Comparison of ENCODE assay signal across 18 cellular contexts in the genomic region with DNA sequence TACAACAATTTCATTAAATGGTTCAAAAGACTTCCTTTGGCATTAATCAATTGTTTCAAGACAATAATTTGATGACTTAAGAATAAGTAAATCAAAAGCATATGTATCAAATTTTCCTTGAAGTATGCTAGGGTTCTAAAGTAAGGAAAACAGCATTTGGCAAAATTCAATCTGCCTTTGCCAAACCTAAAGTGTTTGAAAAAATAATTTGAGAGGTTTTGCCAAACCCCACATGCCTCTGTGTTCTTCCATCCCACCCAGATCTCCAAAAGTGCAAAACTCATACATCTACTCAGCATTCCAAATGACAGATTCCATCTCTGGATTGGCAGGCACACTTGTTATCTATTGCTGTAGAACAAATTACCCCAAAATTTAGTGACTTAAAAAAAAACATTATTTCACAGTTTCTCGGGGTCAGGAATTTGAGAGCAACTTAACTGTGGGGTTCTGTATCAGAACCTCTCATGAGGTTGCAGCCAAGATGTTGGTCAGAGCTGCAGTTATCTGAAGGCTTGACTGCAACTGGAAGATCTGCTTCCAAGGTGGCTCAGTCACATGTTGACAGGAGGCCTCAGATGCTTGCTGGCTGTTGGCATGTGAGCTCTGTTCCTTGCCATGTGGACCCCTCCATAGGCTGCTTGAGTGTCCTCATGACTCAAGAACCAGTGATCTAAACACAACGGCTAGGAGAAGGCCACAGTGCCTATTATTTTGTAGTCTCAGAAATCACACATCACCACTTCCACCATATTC.
"Had no signal": no experiment of that assay in that cellular context is flagged by ENCODE, and none has a peak within 500 bp of the region (broad histone marks: within the 10 kb centered on the region; RNA-seq: fewer than 3 reads in every experiment).

No MANE protein-coding gene starts in this region.

- DNase-seq: cerebellar nuclear complex; effector CD4-positive, alpha-beta T cell; foreskin keratinocyte; head of caudate nucleus; hypothalamus; kidney glomerular epithelial cell; lower lobe of right lung; naive B cell; occipital lobe; pancreas; sigmoid colon; stimulated activated CD4-positive, alpha-beta T cell treated with anti-CD3 and anti-CD28 coated beads, Interleukin-12 subunit alpha, Interleukin-12 subunit beta, amount 100 ng/mL, for 4 hours; stimulated activated naive CD4-positive, alpha-beta T cell; stomach; substantia nigra had no signal

- H3K27me3 ChIP-seq: cardiac muscle cell, foreskin keratinocyte, pancreas, sigmoid colon, stomach had no signal

- H3K4me3 ChIP-seq: cardiac muscle cell, lower lobe of right lung, pancreas, sigmoid colon, skin epidermis, stomach had no signal

- H3K9me3 ChIP-seq: lower lobe of right lung, pancreas, sigmoid colon, stomach had no signal

- H3K4me1 ChIP-seq: foreskin keratinocyte, lower lobe of right lung, pancreas, sigmoid colon had no signal

- ATAC-seq: esophagus mucosa, foreskin keratinocyte, lower lobe of right lung, pancreas had no signal

- H3K36me3 ChIP-seq: cardiac muscle cell, lower lobe of right lung, pancreas, sigmoid colon, stomach had no signal

- H3K27ac ChIP-seq: cardiac muscle cell, foreskin keratinocyte, lower lobe of right lung, pancreas, sigmoid colon had no signal
